ENCODE assay signal across 31 cellular contexts in the genomic region with DNA sequence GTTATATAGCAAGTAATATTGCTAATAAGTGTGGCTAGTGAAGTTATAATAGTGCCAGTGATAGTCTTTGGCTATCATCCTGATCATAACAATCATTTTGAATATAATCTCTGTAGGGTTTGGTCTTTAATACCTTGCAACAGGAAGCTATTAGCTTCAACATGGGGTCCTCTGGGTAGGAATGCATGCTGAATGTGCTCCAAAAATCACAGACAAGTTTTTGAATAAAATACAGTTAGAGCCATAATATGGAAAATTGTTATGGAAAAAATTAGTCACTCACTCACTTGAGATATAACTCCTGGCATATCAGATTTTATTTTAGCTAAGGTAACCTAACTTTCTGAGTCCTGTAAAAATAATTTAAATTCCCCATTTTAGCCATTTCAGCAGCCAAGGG.
"Had no signal": no experiment of that assay in that cellular context is flagged by ENCODE, and none has a peak within 500 bp of the region (broad histone marks: within the 10 kb centered on the region; RNA-seq: fewer than 3 reads in every experiment).

No MANE protein-coding gene starts in this region.

- H3K4me3 ChIP-seq: neural progenitor cell, ovary, psoas muscle, right lobe of liver, sigmoid colon, spleen, suprapubic skin, testis, tibial artery, transverse colon, upper lobe of right lung, uterus had no signal

- H3K9me3 ChIP-seq: ovary, psoas muscle, right lobe of liver, sigmoid colon, spleen, suprapubic skin, testis, tibial artery, transverse colon, upper lobe of right lung, uterus had no signal

- H3K27ac ChIP-seq: neural progenitor cell, ovary, parathyroid adenoma, psoas muscle, right lobe of liver, sigmoid colon, spleen, suprapubic skin, testis, tibial artery, transverse colon, upper lobe of right lung, uterus had no signal

- H3K9me3 Mint-ChIP-seq: natural killer cell; nephron; neural progenitor cell; stimulated activated memory B cell treated with anti-CD40 and anti-IgM and Interleukin-4, amounts not matched to agents 10 μg/mL and 1 μg/mL and 100 μg/mL, for 72 hours; stimulated activated naive CD8-positive, alpha-beta T cell treated with anti-CD3 and anti-CD28 coated beads, Interleukin-15, amount 100 ng/mL, for 72 hours; type B pancreatic cell had no signal

- H3K27ac Mint-ChIP-seq: natural killer cell; neural progenitor cell; progenitor cell of endocrine pancreas; stimulated activated naive CD8-positive, alpha-beta T cell treated with anti-CD3 and anti-CD28 coated beads, Interleukin-15, amount 100 ng/mL, for 72 hours; type B pancreatic cell had no signal

- FAIRE-seq: small intestine had no signal

- ATAC-seq: natural killer cell; psoas muscle; right cardiac atrium; right lobe of liver; stimulated activated memory B cell treated with anti-CD40 and anti-IgM and Interleukin-4, amounts not matched to agents 10 μg/mL and 1 μg/mL and 100 μg/mL, for 72 hours; stimulated activated naive CD8-positive, alpha-beta T cell treated with anti-CD3 and anti-CD28 coated beads, Interleukin-15, amount 100 ng/mL, for 72 hours; stimulated activated naive CD8-positive, alpha-beta T cell treated with anti-CD3 and anti-CD28 coated beads, Interleukin-15, Interleukin-2, amounts not matched to agents 100 U/mL and 50 U/mL, for 24 hours; upper lobe of right lung had no signal

- H3K36me3 ChIP-seq: neural progenitor cell, ovary, right lobe of liver, sigmoid colon, spleen, suprapubic skin, tibial artery, transverse colon, upper lobe of right lung, uterus had no signal

- H3K79me2 ChIP-seq: parathyroid adenoma had no signal

- H3K27me3 Mint-ChIP-seq: progenitor cell of endocrine pancreas; stimulated activated memory B cell treated with anti-CD40 and anti-IgM and Interleukin-4, amounts not matched to agents 10 μg/mL and 1 μg/mL and 100 μg/mL, for 72 hours; stimulated activated naive CD8-positive, alpha-beta T cell treated with anti-CD3 and anti-CD28 coated beads, Interleukin-15, amount 100 ng/mL, for 72 hours; type B pancreatic cell had no signal

- H3K27me3 ChIP-seq: neural progenitor cell, ovary, right lobe of liver, sigmoid colon, spleen, suprapubic skin, testis, tibial artery, transverse colon, upper lobe of right lung, uterus had no signal

- H3K9ac ChIP-seq: neural progenitor cell, parathyroid adenoma had no signal

- H3K4me3 Mint-ChIP-seq: natural killer cell; nephron; neural progenitor cell; stimulated activated memory B cell treated with anti-CD40 and anti-IgM and Interleukin-4, amounts not matched to agents 10 μg/mL and 1 μg/mL and 100 μg/mL, for 72 hours; stimulated activated naive CD8-positive, alpha-beta T cell treated with anti-CD3 and anti-CD28 coated beads, Interleukin-15, amount 100 ng/mL, for 72 hours; type B pancreatic cell had no signal

- DNase-seq: natural killer cell; occipital lobe; ovary; posterior cingulate gyrus; psoas muscle; right cardiac atrium; right lobe of liver; sigmoid colon; small intestine; spleen; stimulated activated CD4-positive, alpha-beta T cell treated with anti-CD3 and anti-CD28 coated beads, Interleukin-12 subunit alpha, Interleukin-12 subunit beta, amount 100 ng/mL, for 4 hours; stimulated activated CD4-positive, alpha-beta T cell treated with anti-CD3 and anti-CD28 coated beads, Interleukin-1b, Interleukin-23, amount 100 ng/mL, for 48 hours; stimulated activated CD4-positive, alpha-beta T cell treated with anti-CD3 and anti-CD28 coated beads, Interleukin-4, amount 100 ng/mL, for 1 hour; stimulated activated CD4-positive, alpha-beta T cell treated with anti-CD3 and anti-CD28 coated beads, Interleukin-4, amount 100 ng/mL, for 4 hours; stimulated activated CD8-positive, alpha-beta memory T cell treated with anti-CD3 and anti-CD28 coated beads, Interleukin-4, amount 100 ng/mL, for 48 hours; stimulated activated naive CD4-positive, alpha-beta T cell; stimulated activated naive CD8-positive, alpha-beta T cell treated with anti-CD3 and anti-CD28 coated beads, Interleukin-15, amount 100 ng/mL, for 72 hours; stimulated activated naive CD8-positive, alpha-beta T cell treated with anti-CD3 and anti-CD28 coated beads, Interleukin-15, Interleukin-2, amounts not matched to agents 100 U/mL and 50 U/mL, for 24 hours; substantia nigra; testis; tibial artery; transverse colon; upper lobe of right lung; uterus had no signal

- H3K4me2 ChIP-seq: neural progenitor cell had no signal

- H3K36me3 Mint-ChIP-seq: natural killer cell, neural progenitor cell, type B pancreatic cell had no signal

- H2AFZ ChIP-seq: neural progenitor cell, parathyroid adenoma had no signal

- H3K4me1 ChIP-seq: parathyroid adenoma, psoas muscle, right lobe of liver, sigmoid colon, suprapubic skin, testis, tibial artery, upper lobe of right lung, uterus had no signal
